ENCODE assay signal across 8 cellular contexts in genomic region chr9:124869466-124869985, GRCh38. TPM values are rescaled to one million over a fixed set of nuclear protein-coding genes. Genes with fewer than 3 reads are reported as not detected.
A peak's percentile ranks its signal among the peaks of the same experiment; 100 is the strongest.
DNase-seq lines count a peak whose midpoint lies in the region; ATAC-seq and TF ChIP-seq lines count a peak whose summit lies in the region.

No MANE protein-coding gene starts in this region.

- H4K20me1 ChIP-seq in GM23248 (ENCODE audit: insufficient read depth) = peaks cover 5% of the 10 kb centered on the region; the same call in 1 of the 2 replicates
- peaks cover 38% of the 10 kb centered on the region for H4K20me1 ChIP-seq in OCI-LY3 (ENCODE audit: insufficient read depth, low read length)

- peak overlapping the region; percentile 94 for H3K27ac ChIP-seq in CD4-positive, CD25-positive, alpha-beta regulatory T cell (ENCODE audit: insufficient read depth, low read length, poor library complexity, severe bottlenecking)
- H3K27ac ChIP-seq in GM23248 = peak overlapping the region; percentile 95
- H3K27ac ChIP-seq in OCI-LY3 (ENCODE audit: low read length) = peak overlapping the region; percentile 89
- peak overlapping the region; percentile 53 for H3K27ac ChIP-seq in angular gyrus (ENCODE audit: low read depth, low read length)

- no peaks in the 10 kb centered on the region for H3K9me3 ChIP-seq in CD4-positive, CD25-positive, alpha-beta regulatory T cell (ENCODE audit: control insufficient read depth in 2 of 2, low read length in 2 of 2)
- H3K9me3 ChIP-seq in GM23248 (ENCODE audit: low read depth) (no peaks in the 10 kb centered on the region), OCI-LY3 (ENCODE audit: insufficient read depth, low read length) (no peaks in the 10 kb centered on the region), iPS-18c (ENCODE audit: control insufficient read depth, insufficient read depth, low read length) (no peaks in the 10 kb centered on the region)

- H3K27me3 Mint-ChIP-seq in CD4-positive, CD25-positive, alpha-beta regulatory T cell = no peaks in the 10 kb centered on the region

- H3K36me3 Mint-ChIP-seq in CD4-positive, CD25-positive, alpha-beta regulatory T cell = peaks cover 10% of the 10 kb centered on the region

- H3K9me2 ChIP-seq in GM23248 (ENCODE audit: insufficient read depth) = no peaks in the 10 kb centered on the region

- H3K9me3 Mint-ChIP-seq in CD4-positive, CD25-positive, alpha-beta regulatory T cell = no peaks in the 10 kb centered on the region

- H3K4me1 ChIP-seq in CD4-positive, CD25-positive, alpha-beta regulatory T cell (ENCODE audit: control insufficient read depth, insufficient read depth, low read length, poor library complexity, severe bottlenecking) = peaks cover 59% of the 10 kb centered on the region
- peaks cover 26% of the 10 kb centered on the region for H3K4me1 ChIP-seq in GM23248 (ENCODE audit: insufficient read depth)
- peaks cover 38% of the 10 kb centered on the region for H3K4me1 ChIP-seq in OCI-LY3 (ENCODE audit: low read length)

- peaks cover 15 to 60% (median 33%) of the 10 kb centered on the region in 4 donors for H3K4me1 Mint-ChIP-seq in CD4-positive, CD25-positive, alpha-beta regulatory T cell

- WGBS in GM23248 (ENCODE audit: low coverage in 1 of 2, low lambda C conversion rate in 2 of 2, missing lambda C conversion rate in 2 of 2), 2 experiments = 1% methylated on average over 30 to 41 of the region's 41 CpGs

- H3K36me3 ChIP-seq in CD4-positive, CD25-positive, alpha-beta regulatory T cell (ENCODE audit: control insufficient read depth, insufficient read depth, low read length) = peaks cover 26% of the 10 kb centered on the region
- H3K36me3 ChIP-seq in GM23248 (ENCODE audit: low read depth) (peaks cover 10% of the 10 kb centered on the region; the same call in 1 of the 2 replicates), OCI-LY3 (replicated peaks; ENCODE audit: low read depth, low read length) (peaks cover 30% of the 10 kb centered on the region)

- H3K79me2 ChIP-seq in GM23248 (ENCODE audit: insufficient read depth) = peaks cover 71% of the 10 kb centered on the region
- peaks cover 73% of the 10 kb centered on the region for H3K79me2 ChIP-seq in OCI-LY3 (ENCODE audit: low read length)

- H2AFZ ChIP-seq in GM23248 (peak overlapping the region; percentile 86), OCI-LY3 (ENCODE audit: low read depth, low read length) (no peak overlapping the region)

- peak overlapping the region; percentile 95 for H3K9ac ChIP-seq in GM23248
- peak overlapping the region; percentile 88 for H3K9ac ChIP-seq in OCI-LY3 (ENCODE audit: low read length)

- DNase-seq in CD4-positive, CD25-positive, alpha-beta regulatory T cell = peak; percentile 29 to 53 (median 38)
- DNase-seq in GM23248 (peak; percentile 73), Ammon's horn (ENCODE audit: low spot score) (no peak), SIG-M5 treated with dmso at 0.1 percent for 504 hours (lab: John Stamatoyannopoulos, UW; ENCODE audit: unreplicated experiment) (no peak)
- DNase-seq in stimulated activated CD4-positive, alpha-beta T cell treated with anti-CD3 and anti-CD28 coated beads, Interleukin-2, amount 100 ng/mL, for 24 hours = peak; percentile 45 to 64

- H3K4me2 ChIP-seq in GM23248 (ENCODE audit: unreplicated experiment) (peak overlapping the region; percentile 99), OCI-LY3 (ENCODE audit: low read length) (peak overlapping the region; percentile 93)

- H3K27ac Mint-ChIP-seq in CD4-positive, CD25-positive, alpha-beta regulatory T cell = peak overlapping the region; percentile 95 to 99 (median 95)

- H3F3A ChIP-seq in GM23248 (ENCODE audit: insufficient read depth) = peaks cover 25% of the 10 kb centered on the region

- H3K4me3 Mint-ChIP-seq in CD4-positive, CD25-positive, alpha-beta regulatory T cell = peak overlapping the region; percentile 95 to 99 (median 96)

- in situ Hi-C loops in GM23248 (cut with MboI) = loop anchor here (10.0 kb wide), 1 partner anchor 505 kb away; no protein-coding TSS in a partner anchor

- H3K4me3 ChIP-seq in CD4-positive, CD25-positive, alpha-beta regulatory T cell (ENCODE audit: low read depth, low read length) = peak overlapping the region; percentile 91
- H3K4me3 ChIP-seq in GM23248 (peak overlapping the region; percentile 98), OCI-LY3 (ENCODE audit: low read length) (peak overlapping the region; percentile 81), iPS-18c (ENCODE audit: insufficient read depth, low read depth, low read length) (peak overlapping the region; percentile 100)

- no peaks in the 10 kb centered on the region for H3K27me3 ChIP-seq in CD4-positive, CD25-positive, alpha-beta regulatory T cell (ENCODE audit: control insufficient read depth, insufficient read depth, low read length)
- H3K27me3 ChIP-seq in GM23248 (replicated peaks; ENCODE audit: insufficient read depth) (no peaks in the 10 kb centered on the region), OCI-LY3 (ENCODE audit: low read depth, low read length) (no peaks in the 10 kb centered on the region)

- peak; percentile 8 to 17 for ATAC-seq in CD4-positive, CD25-positive, alpha-beta regulatory T cell (ENCODE audit: low read depth in 2 of 2)

- TF ChIP-seq CTCF in OCI-LY3 (IDR thresholded peaks at IDR 0.05; ENCODE audit: low read depth, low read length) = no peak

RNA-seq across cellular contexts. Expression of gene ARPC5L, which starts 7.6 kb away (rescaled TPM):
- total RNA-seq in CD4-positive, CD25-positive, alpha-beta regulatory T cell = 48.6 TPM
- polyA plus RNA-seq in CD4-positive, CD25-positive, alpha-beta regulatory T cell = 10 to 100 TPM; 60.6 to 63.7 (median 61.7) TPM
- 21.9 and 31.5 TPM in 2 replicates for total RNA-seq in GM23248 (2014; rRNA removed; shearing (Covaris generic))
- 75.0 and 77.6 TPM in 2 replicates for polyA plus RNA-seq in GM23248 (2016; fragmentation: Nextera tagmentation; extraction: Ambion mirVana)

RNA-seq across cellular contexts. Expression of gene RPL35, which starts 7.8 kb away (rescaled TPM):
- total RNA-seq in CD4-positive, CD25-positive, alpha-beta regulatory T cell = 1,242 TPM
- 1,000 to 10,000 TPM; 1,519 to 2,085 (median 1,866) TPM for polyA plus RNA-seq in CD4-positive, CD25-positive, alpha-beta regulatory T cell
- 1,199 and 1,347 TPM in 2 replicates for total RNA-seq in GM23248 (2014; rRNA removed; shearing (Covaris generic))
- polyA plus RNA-seq in GM23248 (2016; fragmentation: Nextera tagmentation; extraction: Ambion mirVana) = 1,193 and 1,202 TPM in 2 replicates

RNA-seq across cellular contexts. Expression of gene WDR38, which starts 16.3 kb away (rescaled TPM):
- total RNA-seq in CD4-positive, CD25-positive, alpha-beta regulatory T cell = not detected
- polyA plus RNA-seq in CD4-positive, CD25-positive, alpha-beta regulatory T cell = not detected
- not detected in 2 replicates for total RNA-seq in GM23248 (2014; rRNA removed; shearing (Covaris generic))
- polyA plus RNA-seq in GM23248 (2016; fragmentation: Nextera tagmentation; extraction: Ambion mirVana) = not detected in 2 replicates

Comparison
In these comparisons a context has a peak if more than half of its experiments do, and no peak if none do; other contexts are left out.
1. DNase-seq: peak in CD4-positive, CD25-positive, alpha-beta regulatory T cell (3 of 3), GM23248 (single experiment) and stimulated activated CD4-positive, alpha-beta T cell treated with anti-CD3 and anti-CD28 coated beads, Interleukin-2, amount 100 ng/mL, for 24 hours (2 of 2); none in Ammon's horn (single experiment) and SIG-M5 treated with dmso at 0.1 percent for 504 hours (single experiment).
2. Peak in every context shown above with its lines, with median percentiles within 50 percentile points of each other: H3K27ac ChIP-seq and H3K4me3 ChIP-seq.